Comparison of ENCODE assay signal across 13 cellular contexts in the genomic region with DNA sequence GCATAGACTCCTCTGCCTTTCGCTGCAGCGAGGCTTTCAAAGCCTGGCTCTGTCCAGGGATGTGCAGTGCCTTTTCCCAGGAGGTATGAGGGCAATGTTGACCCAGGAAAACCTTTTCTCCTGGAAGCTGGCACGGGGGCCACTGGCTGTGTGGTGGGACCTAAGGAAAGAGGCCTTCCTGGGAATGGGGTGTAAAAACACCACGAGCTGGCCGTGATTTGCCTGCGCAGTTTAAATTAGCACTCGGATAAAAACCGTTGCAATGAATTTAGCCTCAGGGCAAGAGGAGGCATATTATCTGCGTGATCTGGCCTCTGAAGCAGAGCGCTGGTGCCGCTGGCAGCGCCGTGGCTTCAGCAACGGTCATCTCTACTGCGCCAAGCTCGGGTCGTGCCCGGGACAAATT. TPM values are rescaled to one million over a fixed set of nuclear protein-coding genes. Genes with fewer than 3 reads are reported as not detected.
DNase-seq lines count a peak whose midpoint lies in the region; ATAC-seq and TF ChIP-seq lines count a peak whose summit lies in the region.
"Had no signal": no experiment of that assay in that cellular context is flagged by ENCODE, and none has a peak within 500 bp of the region (broad histone marks: within the 10 kb centered on the region; RNA-seq: fewer than 3 reads in every experiment).

No MANE protein-coding gene starts in this region.

- ATAC-seq in GM18907 (IDR thresholded peaks at IDR 0.05; ENCODE audit: unreplicated experiment) = no peak
- no peak for ATAC-seq in HG03175 (IDR thresholded peaks at IDR 0.05; ENCODE audit: unreplicated experiment)

- peak overlapping the region in 3 of 4 donors; percentile 71 to 80 (median 75) for H3K27ac ChIP-seq in esophagus squamous epithelium
- H3K27ac ChIP-seq: SJSA1 had no signal

- peaks cover 13 to 54% (median 14%) of the 10 kb centered on the region in 3 donors for H3K4me1 ChIP-seq in esophagus squamous epithelium
- H3K4me1 ChIP-seq: uterus had no signal

- intact Hi-C loops in esophagus squamous epithelium (cut with DNase I) = loop anchor here (10.0 kb wide), 1 partner anchor 361 kb away; no protein-coding TSS in a partner anchor

- H3K36me3 ChIP-seq in esophagus squamous epithelium = no peaks in the 10 kb centered on the region
- H3K36me3 ChIP-seq: SJSA1, uterus had no signal

- in situ Hi-C loops in GM13977 (cut with MboI; ENCODE audit: low pct_unique_long_range_greater_than_20kb, low sequenced_read_pairs, unreplicated experiment) = loop anchor here (10.0 to 25.0 kb wide), 3 partner anchors 499 to 843 kb away; no protein-coding TSS in a partner anchor

- 62 to 74% methylated on average over 14 to 16 of the region's 18 CpGs for WGBS in esophagus squamous epithelium, 2 donors

- no peak for TF ChIP-seq POLR2A in esophagus squamous epithelium (IDR thresholded peaks at IDR 0.05)

- peak; percentile 38 for DNase-seq in AG08396 (ENCODE audit: low spot score)
- DNase-seq in GM13977 (ENCODE audit: low spot score) = peak; percentile 20
- no peak for DNase-seq in esophagus squamous epithelium (lab: John Stamatoyannopoulos, UW)
- peak; percentile 68 for DNase-seq in retina
- DNase-seq in foreskin melanocyte = no peak
- DNase-seq in activated CD8-positive, alpha-beta memory T cell treated with anti-CD3 and anti-CD28 coated beads for 24 hours = no peak
- DNase-seq: endodermal cell, uterus had no signal

- TF ChIP-seq CTCF in GM13977 (IDR thresholded peaks at IDR 0.05; ENCODE audit: extremely low read depth, insufficient read depth, missing control alignments) (no peak), esophagus squamous epithelium (IDR thresholded peaks at IDR 0.05) (no peak)

- H3K9me3 ChIP-seq in esophagus squamous epithelium = no peaks in the 10 kb centered on the region
- H3K9me3 ChIP-seq: SJSA1, uterus had no signal

- peak overlapping the region in 3 of 4 donors; percentile 49 to 76 (median 60) for H3K4me3 ChIP-seq in esophagus squamous epithelium
- H3K4me3 ChIP-seq: SJSA1 had no signal

- H3K27me3 ChIP-seq in esophagus squamous epithelium = peaks cover 5 to 100% (median 6%) of the 10 kb centered on the region in 4 donors
- H3K27me3 ChIP-seq: SJSA1, uterus had no signal

RNA-seq across cellular contexts. Expression of a gene that starts 3.0 kb away (rescaled TPM):
- total RNA-seq in esophagus squamous epithelium = 1 to 10 TPM in 3 of 4 donors, under 1 TPM in 1; 0.19 to 4.4 (median 1.5) TPM
- total RNA-seq: activated CD8-positive, alpha-beta memory T cell treated with anti-CD3 and anti-CD28 coated beads for 36 hours; endodermal cell; H7 had no signal

Comparison
In these comparisons a context has a peak if more than half of its experiments do, and no peak if none do; other contexts are left out.
1. DNase-seq: peak in AG08396 (single experiment), GM13977 (single experiment) and retina (single experiment); none in esophagus squamous epithelium (single experiment), foreskin melanocyte (single experiment) and activated CD8-positive, alpha-beta memory T cell treated with anti-CD3 and anti-CD28 coated beads for 24 hours (single experiment).